In genomic region chr9:135554718-135555117, GRCh38 we compare ENCODE assay signal across 1 cellular context.
TF ChIP-seq lines count a peak whose summit lies in the region.

No MANE protein-coding gene starts in this region.

TF ChIP-seq in SK-N-SH treated with all-trans-retinoic acid at 6 μM for 48 hours, 23 proteins besides CTCF, POLR2A, EP300 and RAD21 (continued from another document):
- TF ChIP-seq BACH2 (CRISPR knock-in tag; IDR thresholded peaks at IDR 0.05; ENCODE audit: borderline replicate concordance), result no peak
- no peak for TF ChIP-seq ZNF70 (CRISPR knock-in tag; IDR thresholded peaks at IDR 0.05)
- TF ChIP-seq SNAI2 (CRISPR knock-in tag; IDR thresholded peaks at IDR 0.05), result no peak
TF ChIP-seq in SK-N-SH treated with all-trans-retinoic acid at 6 μM for 48 hours: peak in this region for 0.
